11 cellular contexts compared by ENCODE assay signal in the genomic region with DNA sequence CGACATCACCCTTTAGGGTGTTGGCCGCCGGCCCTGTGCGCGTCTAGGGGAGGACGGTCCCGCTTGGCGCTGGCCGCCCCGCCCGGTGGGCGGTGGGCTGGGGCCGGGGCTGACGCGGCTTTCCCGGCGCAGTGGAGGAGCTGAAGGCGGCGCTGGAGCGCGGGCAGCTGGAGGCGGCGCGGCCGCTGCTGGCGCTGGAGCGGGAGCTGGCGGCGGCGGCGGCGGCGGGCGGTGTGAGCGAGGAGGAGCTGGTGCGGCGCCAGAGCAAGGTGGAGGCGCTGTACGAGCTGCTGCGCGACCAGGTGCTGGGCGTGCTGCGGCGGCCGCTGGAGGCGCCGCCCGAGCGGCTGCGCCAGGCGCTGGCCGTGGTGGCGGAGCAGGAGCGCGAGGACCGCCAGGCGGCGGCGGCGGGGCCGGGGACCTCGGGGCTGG. TPM values are rescaled to one million over a fixed set of nuclear protein-coding genes. Genes with fewer than 3 reads are reported as not detected.
DNase-seq lines count a peak whose midpoint lies in the region; ATAC-seq and TF ChIP-seq lines count a peak whose summit lies in the region.
"Had no signal": no experiment of that assay in that cellular context is flagged by ENCODE, and none has a peak within 500 bp of the region (broad histone marks: within the 10 kb centered on the region; RNA-seq: fewer than 3 reads in every experiment).

No MANE protein-coding gene starts in this region.

- no peak overlapping the region for H3K4me2 ChIP-seq in OCI-LY7 (ENCODE audit: low read length)

- no peaks in the 10 kb centered on the region for H3K9me2 ChIP-seq in OCI-LY7 (ENCODE audit: insufficient read depth, low read length)

- H3K4me1 ChIP-seq in iPS DF 6.9 (ENCODE audit: control insufficient read depth, insufficient read depth, low read length) (peaks cover 6% of the 10 kb centered on the region; the same call in 1 of the 2 replicates), OCI-LY7 (ENCODE audit: insufficient read depth, low read length, poor library complexity, severe bottlenecking) (no peaks in the 10 kb centered on the region)

- H3K36me3 ChIP-seq in WERI-Rb-1 (no peaks in the 10 kb centered on the region), iPS DF 6.9 (ENCODE audit: control insufficient read depth, insufficient read depth, low read length) (no peaks in the 10 kb centered on the region), OCI-LY7 (ENCODE audit: insufficient read depth, low read length) (no peaks in the 10 kb centered on the region)

- in situ Hi-C loops in G401 (cut with HindIII; ENCODE audit: low sequenced_read_pairs), result no loop called here

- POLR2A ChIA-PET in naive thymus-derived CD8-positive, alpha-beta T cell (lab: Charles Lee), result no interaction called here
- POLR2A ChIA-PET in OCI-LY7 (lab: Charles Lee), result no interaction called here

- no peaks in the 10 kb centered on the region for H3K36me3 Mint-ChIP-seq in naive thymus-derived CD8-positive, alpha-beta T cell

- H2AFZ ChIP-seq in OCI-LY7 (ENCODE audit: low read length), result no peak overlapping the region

- WGBS in iPS DF 6.9 (ENCODE audit: insufficient coverage, insufficient read length), result no CpG with 5 or more reads among the region's 62 CpGs

- TF ChIP-seq CTCF in WERI-Rb-1 (IDR thresholded peaks at IDR 0.05; ENCODE audit: low read depth, low read length) (peak; percentile 35; the same call in 1 of the 2 replicates), OCI-LY7 (conservative IDR thresholded peaks at IDR 0.05; ENCODE audit: low read length) (no peak)

- H3K27ac Mint-ChIP-seq in naive thymus-derived CD8-positive, alpha-beta T cell, result no peak overlapping the region

- H3K4me1 Mint-ChIP-seq in naive thymus-derived CD8-positive, alpha-beta T cell, result peaks cover 2 to 7% (median 7%) of the 10 kb centered on the region in 4 donors

- no peaks in the 10 kb centered on the region for H3K79me2 ChIP-seq in OCI-LY7 (ENCODE audit: insufficient read depth, low read depth, low read length)

- no peaks in the 10 kb centered on the region for H3K27me3 ChIP-seq in WERI-Rb-1 (ENCODE audit: insufficient read depth, low read depth, severe bottlenecking)
- H3K27me3 ChIP-seq in iPS DF 6.9 (ENCODE audit: control insufficient read depth, insufficient read depth, low read length), result no peaks in the 10 kb centered on the region; the same call in 1 of the 2 replicates

- DNase-seq in G401 (ENCODE audit: low spot score) (peak; percentile 17), WERI-Rb-1 (peak; percentile 72), iPS DF 6.9 (ENCODE audit: low read depth, low spot score) (no peak), retina (peak; percentile 76), T-helper 2 cell (no peak), OCI-LY7 (ENCODE audit: low spot score) (no peak)
- no peak for DNase-seq in naive thymus-derived CD8-positive, alpha-beta T cell
- DNase-seq: activated CD4-positive, alpha-beta T cell treated with anti-CD3 and anti-CD28 coated beads for 4 hours; cortex of kidney; NCI-H1105 treated with DMSO at 0.1 percent for 48 hours had no signal

- peak overlapping the region; percentile 41; the same call in 1 of the 2 replicates for H3K27ac ChIP-seq in WERI-Rb-1
- H3K27ac ChIP-seq in iPS DF 6.9 (ENCODE audit: low read length), result no peak overlapping the region
- H3K27ac ChIP-seq in OCI-LY7 (ENCODE audit: low read depth, low read length, poor library complexity, severe bottlenecking), result no peak overlapping the region

- CTCF ChIA-PET in OCI-LY7 (lab: Charles Lee; ENCODE audit: unreplicated experiment), result no interaction called here

- intact Hi-C loops in OCI-LY7 (cut with micrococcal nuclease; ENCODE audit: unreplicated experiment), result no loop called here

- no peak overlapping the region for H3K4me3 Mint-ChIP-seq in naive thymus-derived CD8-positive, alpha-beta T cell

- BruUV-seq in OCI-LY7 (replicated peaks; lab: Mats Ljungman, UMichigan), result no TSS peak

- H3K4me3 ChIP-seq in WERI-Rb-1 (ENCODE audit: low read depth, low read length) (peak overlapping the region; percentile 21; the same call in 1 of the 2 replicates), iPS DF 6.9 (ENCODE audit: low read length) (peak overlapping the region; percentile 16; the same call in 1 of the 2 replicates), OCI-LY7 (ENCODE audit: low read depth, low read length, poor library complexity, severe bottlenecking) (no peak overlapping the region)

- ATAC-seq in naive thymus-derived CD8-positive, alpha-beta T cell, result no peak
- no peak for ATAC-seq in GM21786 (IDR thresholded peaks at IDR 0.05; ENCODE audit: unreplicated experiment)

- H3K27me3 Mint-ChIP-seq in naive thymus-derived CD8-positive, alpha-beta T cell, result peaks cover 0 to 29% (median 23%) of the 10 kb centered on the region in 5 donors

- no peaks in the 10 kb centered on the region for H4K20me1 ChIP-seq in OCI-LY7 (ENCODE audit: insufficient read depth, low read length)

- H3K9me3 ChIP-seq in WERI-Rb-1 (ENCODE audit: severe bottlenecking) (no peaks in the 10 kb centered on the region), iPS DF 6.9 (ENCODE audit: control insufficient read depth, insufficient read depth, low read length) (no peaks in the 10 kb centered on the region), OCI-LY7 (ENCODE audit: low read length) (no peaks in the 10 kb centered on the region)

- peaks cover 0 to 2% (median 0%) of the 10 kb centered on the region in 9 donors for H3K9me3 Mint-ChIP-seq in naive thymus-derived CD8-positive, alpha-beta T cell

RNA-seq across cellular contexts. Expression of a gene that starts 3.6 kb away (rescaled TPM):
- 4.5 and 26.1 TPM in 2 replicates for total RNA-seq in G401 (2014; rRNA removed; shearing (Covaris generic))
- total RNA-seq in naive thymus-derived CD8-positive, alpha-beta T cell, result 1 to 10 TPM in 1 of 2 experiments, under 1 TPM in 1; 0.55 to 1.0 TPM
- polyA plus RNA-seq in naive thymus-derived CD8-positive, alpha-beta T cell, result not detected
- not detected in 2 replicates for total RNA-seq in OCI-LY7 (2014; rRNA removed; shearing (Covaris generic))
- total RNA-seq in OCI-LY7 (2022), result not detected in 2 replicates

RNA-seq across cellular contexts. Expression of a gene that starts 32.4 kb away (rescaled TPM):
- 0.86 and 1.6 TPM in 2 replicates for total RNA-seq in G401 (2014; rRNA removed; shearing (Covaris generic))
- total RNA-seq in naive thymus-derived CD8-positive, alpha-beta T cell, result not detected
- not detected for polyA plus RNA-seq in naive thymus-derived CD8-positive, alpha-beta T cell
- total RNA-seq in OCI-LY7 (2014; rRNA removed; shearing (Covaris generic)), result not detected in 2 replicates
- not detected in 2 replicates for total RNA-seq in OCI-LY7 (2022)

RNA-seq across cellular contexts. Expression of a gene that starts 42.9 kb away (rescaled TPM):
- not detected in 2 replicates for total RNA-seq in G401 (2014; rRNA removed; shearing (Covaris generic))
- not detected for total RNA-seq in naive thymus-derived CD8-positive, alpha-beta T cell
- polyA plus RNA-seq in naive thymus-derived CD8-positive, alpha-beta T cell, result not detected
- not detected in 2 replicates for total RNA-seq in OCI-LY7 (2014; rRNA removed; shearing (Covaris generic))
- total RNA-seq in OCI-LY7 (2022), result not detected in 2 replicates

Comparison
In these comparisons a context has a peak if more than half of its experiments do, and no peak if none do; other contexts are left out.
1. DNase-seq: peak in G401 (single experiment), WERI-Rb-1 (single experiment) and retina (single experiment); none in iPS DF 6.9 (single experiment), naive thymus-derived CD8-positive, alpha-beta T cell (0 of 10), T-helper 2 cell (0 of 5) and OCI-LY7 (single experiment).